Comparison of ENCODE assay signal across 23 cellular contexts in genomic region chr11:111405551-111405950, GRCh38. TPM values are rescaled to one million over a fixed set of nuclear protein-coding genes. Genes with fewer than 3 reads are reported as not detected.
"Had no signal": no experiment of that assay in that cellular context is flagged by ENCODE, and none has a peak within 500 bp of the region (broad histone marks: within the 10 kb centered on the region; RNA-seq: fewer than 3 reads in every experiment).

No MANE protein-coding gene starts in this region.

- FAIRE-seq: RCC 7860 had no signal

- ATAC-seq: T-helper 17 cell had no signal

- H3K9ac ChIP-seq: KMS-11, SK-N-SH had no signal

- H3K27me3 ChIP-seq: SJSA1 had no signal

- DNase-seq: IMR-90, NCI-H1092 treated with DMSO at 0.1 percent for 48 hours, NCI-H1436, NCI-H187, NCI-H2029, NCI-H2081 treated with DMSO at 0.1 percent for 48 hours, NCI-H2171, NCI-H226, NCI-H446, NCI-H510A, NCI-H524 treated with DMSO at 0.1 percent for 48 hours, NCI-H774, Right ventricle myocardium superior, RPMI8226, SIG-M5, SK-N-SH, T-helper 1 cell, T-helper 17 cell had no signal

- H3K9me3 ChIP-seq: SJSA1, SK-N-SH had no signal

- H3K27ac ChIP-seq: KMS-11, SJSA1 had no signal

- H3K36me3 ChIP-seq: SJSA1 had no signal

- H3K4me3 ChIP-seq: SJSA1 had no signal

- H3K4me2 ChIP-seq: KMS-11, SK-N-SH had no signal

- H3K4me1 ChIP-seq: SJSA1 had no signal

- H3K9me2 ChIP-seq: SK-N-SH had no signal

RNA-seq across cellular contexts. Expression of gene POU2AF1, which starts 26.5 kb away (rescaled TPM):
- total RNA-seq: IMR-90, LHCN-M2, MCF 10A, SJSA1 had no signal
- polyA plus RNA-seq: IMR-90 had no signal
